ENCODE assay signal across 16 cellular contexts in the genomic region with DNA sequence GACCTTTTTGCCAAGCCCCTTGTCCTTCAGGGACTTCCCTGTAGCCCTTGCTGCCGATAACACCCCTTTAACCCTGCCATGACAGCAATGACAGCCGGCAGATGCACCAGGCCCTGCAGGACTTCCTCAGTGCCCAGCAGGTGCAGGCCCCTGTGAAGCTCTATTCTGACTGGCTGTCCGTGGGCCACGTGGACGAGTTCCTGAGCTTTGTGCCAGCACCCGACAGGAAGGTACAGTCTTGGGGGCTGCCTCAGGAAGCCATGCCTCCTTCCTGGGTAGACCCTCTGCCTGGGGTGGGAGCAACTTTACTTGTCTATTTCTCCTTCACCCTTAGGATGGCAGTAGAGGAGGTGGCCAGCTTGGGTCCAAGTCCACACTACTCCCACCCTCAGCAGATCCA. TPM values are rescaled to one million over a fixed set of nuclear protein-coding genes. Genes with fewer than 3 reads are reported as not detected.
DNase-seq lines count a peak whose midpoint lies in the region; ATAC-seq and TF ChIP-seq lines count a peak whose summit lies in the region.
"Had no signal": no experiment of that assay in that cellular context is flagged by ENCODE, and none has a peak within 500 bp of the region (broad histone marks: within the 10 kb centered on the region; RNA-seq: fewer than 3 reads in every experiment).

No MANE protein-coding gene starts in this region.

- H3K9ac ChIP-seq in endodermal cell (ENCODE audit: extremely low read depth, low read length, poor library complexity, severe bottlenecking) (no peak overlapping the region), smooth muscle cell (ENCODE audit: low read depth) (no peak overlapping the region)

- no peaks in the 10 kb centered on the region for H3K4me1 Mint-ChIP-seq in endodermal cell
- peaks cover 15 to 20% of the 10 kb centered on the region in 2 donors for H3K4me1 Mint-ChIP-seq in stimulated activated naive B cell treated with anti-CD40 and anti-IgM and Interleukin-4, amounts not matched to agents 10 μg/mL and 1 μg/mL and 100 μg/mL, for 72 hours

- no peak overlapping the region for H3K4me3 Mint-ChIP-seq in endodermal cell
- peak overlapping the region; percentile 22 to 40 for H3K4me3 Mint-ChIP-seq in stimulated activated naive B cell treated with anti-CD40 and anti-IgM and Interleukin-4, amounts not matched to agents 10 μg/mL and 1 μg/mL and 100 μg/mL, for 72 hours
- H3K4me3 Mint-ChIP-seq: dendritic cell treated with granulocyte-macrophage colony-stimulating factor and Interleukin-4, amounts not matched to agents 40 ng/mL and 50 ng/mL, for 4 days had no signal

- no peaks in the 10 kb centered on the region for H3K36me3 Mint-ChIP-seq in endodermal cell (ENCODE audit: low read depth)
- no peaks in the 10 kb centered on the region for H3K36me3 Mint-ChIP-seq in stimulated activated naive B cell treated with anti-CD40 and anti-IgM and Interleukin-4, amounts not matched to agents 10 μg/mL and 1 μg/mL and 100 μg/mL, for 72 hours

- no peaks in the 10 kb centered on the region for H3K4me1 ChIP-seq in endodermal cell (ENCODE audit: control insufficient read depth, insufficient read depth, low read length)
- H3K4me1 ChIP-seq in smooth muscle cell (ENCODE audit: low read depth): no peaks in the 10 kb centered on the region

- H3F3A ChIP-seq in smooth muscle cell (ENCODE audit: low read depth): no peaks in the 10 kb centered on the region

- H3K4me2 ChIP-seq in smooth muscle cell: no peak overlapping the region

- H3K36me3 ChIP-seq in endodermal cell (ENCODE audit: control insufficient read depth, insufficient read depth, low read length): no peaks in the 10 kb centered on the region
- H3K36me3 ChIP-seq in smooth muscle cell (ENCODE audit: low read depth): no peaks in the 10 kb centered on the region

- H3K9me3 Mint-ChIP-seq in endodermal cell: no peaks in the 10 kb centered on the region
- no peaks in the 10 kb centered on the region for H3K9me3 Mint-ChIP-seq in stimulated activated naive B cell treated with anti-CD40 and anti-IgM and Interleukin-4, amounts not matched to agents 10 μg/mL and 1 μg/mL and 100 μg/mL, for 72 hours
- H3K9me3 Mint-ChIP-seq: dendritic cell treated with granulocyte-macrophage colony-stimulating factor and Interleukin-4, amounts not matched to agents 40 ng/mL and 50 ng/mL, for 4 days had no signal

- H2AFZ ChIP-seq in smooth muscle cell (ENCODE audit: low read depth): no peak overlapping the region

- DNase-seq in activated gamma-delta T cell treated with Interleukin-2 at 50 U/mL for 16 hours: peak; percentile 53
- no peak for DNase-seq in activated gamma-delta T cell (lab: John Stamatoyannopoulos, UW)
- peak; percentile 32 for DNase-seq in activated CD8-positive, alpha-beta memory T cell treated with anti-CD3 and anti-CD28 coated beads, Interleukin-2, amount 50 U/mL, for 4 hours
- peak; percentile 39 for DNase-seq in endodermal cell
- peak; percentile 7 for DNase-seq in stimulated activated naive B cell treated with anti-CD40 and anti-IgM and Interleukin-4, amounts not matched to agents 10 μg/mL and 1 μg/mL and 100 μg/mL, for 72 hours
- DNase-seq in smooth muscle cell (lab: John Stamatoyannopoulos, UW; ENCODE audit: unreplicated experiment): no peak
- DNase-seq: ACHN, left cardiac atrium, MV-4-11, Right ventricle myocardium superior had no signal

- no peaks in the 10 kb centered on the region for H4K20me1 ChIP-seq in smooth muscle cell (ENCODE audit: low read depth)

- H3K4me3 ChIP-seq in endodermal cell (ENCODE audit: low read length) (no peak overlapping the region), smooth muscle cell (no peak overlapping the region)

- H3K27ac Mint-ChIP-seq in endodermal cell: no peak overlapping the region
- no peak overlapping the region for H3K27ac Mint-ChIP-seq in stimulated activated naive B cell treated with anti-CD40 and anti-IgM and Interleukin-4, amounts not matched to agents 10 μg/mL and 1 μg/mL and 100 μg/mL, for 72 hours

- ATAC-seq in stimulated activated naive B cell treated with anti-CD40 and anti-IgM and Interleukin-4, amounts not matched to agents 10 μg/mL and 1 μg/mL and 100 μg/mL, for 72 hours (replicated peaks): peak; percentile 86 to 91
- ATAC-seq in GM19452 (IDR thresholded peaks at IDR 0.05; ENCODE audit: unreplicated experiment) (no peak), GM21737 (IDR thresholded peaks at IDR 0.05; ENCODE audit: unreplicated experiment) (no peak)
- ATAC-seq: left cardiac atrium had no signal

- no peaks in the 10 kb centered on the region for H3K27me3 ChIP-seq in endodermal cell (ENCODE audit: control insufficient read depth, insufficient read depth, low read length, poor library complexity, severe bottlenecking)
- H3K27me3 ChIP-seq in smooth muscle cell (ENCODE audit: low read depth): peaks cover 3% of the 10 kb centered on the region

- H3K27ac ChIP-seq in endodermal cell (ENCODE audit: low read depth, low read length) (no peak overlapping the region), smooth muscle cell (ENCODE audit: low read depth) (no peak overlapping the region)

- no peaks in the 10 kb centered on the region for H3K9me3 ChIP-seq in endodermal cell (ENCODE audit: control insufficient read depth, low read length)
- no peaks in the 10 kb centered on the region for H3K9me3 ChIP-seq in smooth muscle cell (replicated peaks; ENCODE audit: low read depth)

- no peaks in the 10 kb centered on the region for H3K79me2 ChIP-seq in smooth muscle cell (ENCODE audit: low read depth)

- TF ChIP-seq CTCF in endodermal cell (conservative IDR thresholded peaks at IDR 0.05): no peak
- TF ChIP-seq CTCF in smooth muscle cell (IDR thresholded peaks at IDR 0.05; ENCODE audit: borderline replicate concordance, insufficient read depth, poor library complexity, severe bottlenecking): no peak

- 74 to 87% methylated on average over 3 to 6 of the region's 6 CpGs for WGBS in endodermal cell (ENCODE audit: insufficient coverage in 1 of 2, insufficient read length in 1 of 2), 2 experiments
- 87% methylated on average over 6 of the region's 6 CpGs for WGBS in smooth muscle cell (ENCODE audit: low lambda C conversion rate)

- peaks cover 6% of the 10 kb centered on the region for H3K27me3 Mint-ChIP-seq in endodermal cell (ENCODE audit: insufficient read depth)
- peaks cover 13% of the 10 kb centered on the region in 2 donors for H3K27me3 Mint-ChIP-seq in stimulated activated naive B cell treated with anti-CD40 and anti-IgM and Interleukin-4, amounts not matched to agents 10 μg/mL and 1 μg/mL and 100 μg/mL, for 72 hours
- H3K27me3 Mint-ChIP-seq: dendritic cell treated with granulocyte-macrophage colony-stimulating factor and Interleukin-4, amounts not matched to agents 40 ng/mL and 50 ng/mL, for 4 days had no signal

RNA-seq across cellular contexts. Expression of gene PADI6, which starts 16.1 kb away (rescaled TPM):
- total RNA-seq in endodermal cell (not detected), smooth muscle cell (not detected in 2 replicates)
- polyA plus RNA-seq in endodermal cell (2013, experiment 1 of 2): not detected
- not detected for polyA plus RNA-seq in endodermal cell (2013, experiment 2 of 2)
- polyA plus RNA-seq in smooth muscle cell: not detected in 2 replicates
- total RNA-seq: astrocyte, H4, left cardiac atrium, pulmonary artery endothelial cell, Right ventricle myocardium superior had no signal

RNA-seq across cellular contexts. Expression of gene PADI4, which starts 47.9 kb away (rescaled TPM):
- total RNA-seq in endodermal cell: not detected
- polyA plus RNA-seq in endodermal cell (2013, experiment 1 of 2): not detected
- not detected for polyA plus RNA-seq in endodermal cell (2013, experiment 2 of 2)
- not detected in 2 replicates for total RNA-seq in smooth muscle cell
- polyA plus RNA-seq in smooth muscle cell: not detected in 2 replicates
- total RNA-seq: astrocyte, pulmonary artery endothelial cell had no signal

Comparison
In these comparisons a context has a peak if more than half of its experiments do, and no peak if none do; other contexts are left out.
1. DNase-seq: peak in activated gamma-delta T cell treated with Interleukin-2 at 50 U/mL for 16 hours (single experiment), activated CD8-positive, alpha-beta memory T cell treated with anti-CD3 and anti-CD28 coated beads, Interleukin-2, amount 50 U/mL, for 4 hours (single experiment), endodermal cell (single experiment) and stimulated activated naive B cell treated with anti-CD40 and anti-IgM and Interleukin-4, amounts not matched to agents 10 μg/mL and 1 μg/mL and 100 μg/mL, for 72 hours (single experiment); none in activated gamma-delta T cell (single experiment) and smooth muscle cell (single experiment).
2. ATAC-seq: peak in stimulated activated naive B cell treated with anti-CD40 and anti-IgM and Interleukin-4, amounts not matched to agents 10 μg/mL and 1 μg/mL and 100 μg/mL, for 72 hours (2 of 2); none in GM19452 (single experiment) and GM21737 (single experiment).